ENCODE assay signal across 16 cellular contexts in genomic region chr13:109729031-109729870, GRCh38. TPM values are rescaled to one million over a fixed set of nuclear protein-coding genes. Genes with fewer than 3 reads are reported as not detected.
A peak's percentile ranks its signal among the peaks of the same experiment; 100 is the strongest.
DNase-seq lines count a peak whose midpoint lies in the region; ATAC-seq and TF ChIP-seq lines count a peak whose summit lies in the region.
"Had no signal": no experiment of that assay in that cellular context is flagged by ENCODE, and none has a peak within 500 bp of the region (broad histone marks: within the 10 kb centered on the region; RNA-seq: fewer than 3 reads in every experiment).

No MANE protein-coding gene starts in this region.

- H3K27me3 ChIP-seq in foreskin keratinocyte (no peaks in the 10 kb centered on the region), neutrophil (no peaks in the 10 kb centered on the region)
- H3K27me3 ChIP-seq: upper lobe of left lung had no signal

- peaks cover 6% of the 10 kb centered on the region for H3K9me3 Mint-ChIP-seq in HFFc6
- H3K9me3 Mint-ChIP-seq: activated naive CD8-positive, alpha-beta T cell treated with anti-CD3 and anti-CD28 coated beads for 36 hours had no signal

- H3K4me3 Mint-ChIP-seq in HFFc6 = no peak overlapping the region
- H3K4me3 Mint-ChIP-seq: activated naive CD8-positive, alpha-beta T cell treated with anti-CD3 and anti-CD28 coated beads for 36 hours had no signal

- peak overlapping the region; percentile 42 to 53 for H3K4me3 ChIP-seq in neutrophil (ENCODE audit: low read depth in 1 of 2, low read length in 1 of 2)
- H3K4me3 ChIP-seq: mucosa of descending colon, upper lobe of left lung had no signal

- no peaks in the 10 kb centered on the region for H3K36me3 ChIP-seq in neutrophil
- H3K36me3 ChIP-seq: upper lobe of left lung had no signal

- peaks cover 5% of the 10 kb centered on the region; the same call in 1 of the 2 replicates for H3K36me3 Mint-ChIP-seq in HFFc6 (ENCODE audit: low read depth)
- H3K36me3 Mint-ChIP-seq: activated naive CD8-positive, alpha-beta T cell treated with anti-CD3 and anti-CD28 coated beads for 36 hours had no signal

- H3K27ac ChIP-seq in foreskin keratinocyte (no peak overlapping the region), neutrophil (no peak overlapping the region)
- H3K27ac ChIP-seq: upper lobe of left lung had no signal

- peak; percentile 40; the same call in 2 of the 3 replicates for ATAC-seq in SK-N-SH treated with all-trans-retinoic acid at 6 μM for 48 hours
- ATAC-seq in foreskin keratinocyte = peak; percentile 67
- no peak for ATAC-seq in GM21390 (IDR thresholded peaks at IDR 0.05; ENCODE audit: unreplicated experiment)
- ATAC-seq: activated CD4-positive, CD25-positive, alpha-beta regulatory T cell treated with anti-CD3 and anti-CD28 coated beads, Interleukin-2, amount 50 U/mL, for 24 hours; mucosa of descending colon had no signal

- no peak for TF ChIP-seq CTCF in foreskin keratinocyte (conservative IDR thresholded peaks at IDR 0.05)
- TF ChIP-seq CTCF in neutrophil (IDR thresholded peaks at IDR 0.05) = no peak
- TF ChIP-seq CTCF in HFFc6 (IDR thresholded peaks at IDR 0.05) = no peak
- no peak for TF ChIP-seq CTCF in GM10266 (IDR thresholded peaks at IDR 0.05; ENCODE audit: control insufficient read depth, insufficient read depth, low read depth, missing control alignments)

- H3K27me3 Mint-ChIP-seq in HFFc6 (ENCODE audit: insufficient read depth) = peaks cover 31% of the 10 kb centered on the region

- DNase-seq in ELR (ENCODE audit: low read depth) = peak; percentile 25
- DNase-seq in foreskin keratinocyte = peak in 1 of 2 donors; percentile 36
- DNase-seq in NCI-H82 (lab: John Stamatoyannopoulos, UW) = no peak
- no peak for DNase-seq in HFFc6
- DNase-seq in GM10266 (ENCODE audit: extremely low spot score) = no peak
- DNase-seq: activated CD8-positive, alpha-beta memory T cell treated with anti-CD3 and anti-CD28 coated beads, Interleukin-2, amount 50 U/mL, for 48 hours; activated naive CD8-positive, alpha-beta T cell treated with anti-CD3 and anti-CD28 coated beads for 36 hours; DMS79; MM.1S; mucosa of descending colon; NCI-H2171; upper lobe of left lung had no signal

- H3K4me1 Mint-ChIP-seq in HFFc6 (ENCODE audit: low read depth) = peaks cover 17% of the 10 kb centered on the region; the same call in 1 of the 2 replicates
- H3K4me1 Mint-ChIP-seq: activated naive CD8-positive, alpha-beta T cell treated with anti-CD3 and anti-CD28 coated beads for 36 hours had no signal

- H3K4me1 ChIP-seq in foreskin keratinocyte (peaks cover 10% of the 10 kb centered on the region), neutrophil (ENCODE audit: control insufficient read depth in 1 of 2, insufficient read depth in 1 of 2, low read depth in 1 of 2, low read length in 1 of 2) (peaks cover 9 to 12% of the 10 kb centered on the region in 2 experiments)
- H3K4me1 ChIP-seq: upper lobe of left lung had no signal

- no peaks in the 10 kb centered on the region for H3K9me3 ChIP-seq in neutrophil
- H3K9me3 ChIP-seq: mucosa of descending colon, upper lobe of left lung had no signal

- no peak overlapping the region for H3K27ac Mint-ChIP-seq in HFFc6
- H3K27ac Mint-ChIP-seq: activated naive CD8-positive, alpha-beta T cell treated with anti-CD3 and anti-CD28 coated beads for 36 hours had no signal

TF ChIP-seq in SK-N-SH treated with all-trans-retinoic acid at 6 μM for 48 hours, 23 proteins besides CTCF, POLR2A, EP300 and RAD21:
- TF ChIP-seq BACH2 (CRISPR knock-in tag; IDR thresholded peaks at IDR 0.05; ENCODE audit: borderline replicate concordance) (no peak), CSRNP3 (CRISPR knock-in tag; IDR thresholded peaks at IDR 0.05) (no peak), TOX (CRISPR knock-in tag; IDR thresholded peaks at IDR 0.05; ENCODE audit: borderline replicate concordance) (no peak), TCF4 (CRISPR knock-in tag; IDR thresholded peaks at IDR 0.05; ENCODE audit: borderline replicate concordance) (0 out of 2 replicates have a peak, but pooled peaks have one; percentile 22), ARNTL (CRISPR knock-in tag; IDR thresholded peaks at IDR 0.05; ENCODE audit: borderline replicate concordance, low read depth) (no peak), SNAI2 (CRISPR knock-in tag; IDR thresholded peaks at IDR 0.05) (no peak)
- TF ChIP-seq, protein P1, sequence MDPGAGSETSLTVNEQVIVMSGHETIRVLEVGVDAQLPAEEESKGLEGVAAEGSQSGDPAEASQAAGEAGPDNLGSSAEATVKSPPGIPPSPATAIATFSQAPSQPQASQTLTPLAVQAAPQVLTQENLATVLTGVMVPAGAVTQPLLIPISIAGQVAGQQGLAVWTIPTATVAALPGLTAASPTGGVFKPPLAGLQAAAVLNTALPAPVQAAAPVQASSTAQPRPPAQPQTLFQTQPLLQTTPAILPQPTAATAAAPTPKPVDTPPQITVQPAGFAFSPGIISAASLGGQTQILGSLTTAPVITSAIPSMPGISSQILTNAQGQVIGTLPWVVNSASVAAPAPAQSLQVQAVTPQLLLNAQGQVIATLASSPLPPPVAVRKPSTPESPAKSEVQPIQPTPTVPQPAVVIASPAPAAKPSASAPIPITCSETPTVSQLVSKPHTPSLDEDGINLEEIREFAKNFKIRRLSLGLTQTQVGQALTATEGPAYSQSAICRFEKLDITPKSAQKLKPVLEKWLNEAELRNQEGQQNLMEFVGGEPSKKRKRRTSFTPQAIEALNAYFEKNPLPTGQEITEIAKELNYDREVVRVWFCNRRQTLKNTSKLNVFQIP (CRISPR knock-in tag; IDR thresholded peaks at IDR 0.05; ENCODE audit: borderline replicate concordance, low read depth) = no peak
- TF ChIP-seq, protein P2, sequence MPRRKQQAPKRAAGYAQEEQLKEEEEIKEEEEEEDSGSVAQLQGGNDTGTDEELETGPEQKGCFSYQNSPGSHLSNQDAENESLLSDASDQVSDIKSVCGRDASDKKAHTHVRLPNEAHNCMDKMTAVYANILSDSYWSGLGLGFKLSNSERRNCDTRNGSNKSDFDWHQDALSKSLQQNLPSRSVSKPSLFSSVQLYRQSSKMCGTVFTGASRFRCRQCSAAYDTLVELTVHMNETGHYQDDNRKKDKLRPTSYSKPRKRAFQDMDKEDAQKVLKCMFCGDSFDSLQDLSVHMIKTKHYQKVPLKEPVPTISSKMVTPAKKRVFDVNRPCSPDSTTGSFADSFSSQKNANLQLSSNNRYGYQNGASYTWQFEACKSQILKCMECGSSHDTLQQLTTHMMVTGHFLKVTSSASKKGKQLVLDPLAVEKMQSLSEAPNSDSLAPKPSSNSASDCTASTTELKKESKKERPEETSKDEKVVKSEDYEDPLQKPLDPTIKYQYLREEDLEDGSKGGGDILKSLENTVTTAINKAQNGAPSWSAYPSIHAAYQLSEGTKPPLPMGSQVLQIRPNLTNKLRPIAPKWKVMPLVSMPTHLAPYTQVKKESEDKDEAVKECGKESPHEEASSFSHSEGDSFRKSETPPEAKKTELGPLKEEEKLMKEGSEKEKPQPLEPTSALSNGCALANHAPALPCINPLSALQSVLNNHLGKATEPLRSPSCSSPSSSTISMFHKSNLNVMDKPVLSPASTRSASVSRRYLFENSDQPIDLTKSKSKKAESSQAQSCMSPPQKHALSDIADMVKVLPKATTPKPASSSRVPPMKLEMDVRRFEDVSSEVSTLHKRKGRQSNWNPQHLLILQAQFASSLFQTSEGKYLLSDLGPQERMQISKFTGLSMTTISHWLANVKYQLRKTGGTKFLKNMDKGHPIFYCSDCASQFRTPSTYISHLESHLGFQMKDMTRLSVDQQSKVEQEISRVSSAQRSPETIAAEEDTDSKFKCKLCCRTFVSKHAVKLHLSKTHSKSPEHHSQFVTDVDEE (CRISPR knock-in tag; IDR thresholded peaks at IDR 0.05) = no peak
- TF ChIP-seq, protein P3, sequence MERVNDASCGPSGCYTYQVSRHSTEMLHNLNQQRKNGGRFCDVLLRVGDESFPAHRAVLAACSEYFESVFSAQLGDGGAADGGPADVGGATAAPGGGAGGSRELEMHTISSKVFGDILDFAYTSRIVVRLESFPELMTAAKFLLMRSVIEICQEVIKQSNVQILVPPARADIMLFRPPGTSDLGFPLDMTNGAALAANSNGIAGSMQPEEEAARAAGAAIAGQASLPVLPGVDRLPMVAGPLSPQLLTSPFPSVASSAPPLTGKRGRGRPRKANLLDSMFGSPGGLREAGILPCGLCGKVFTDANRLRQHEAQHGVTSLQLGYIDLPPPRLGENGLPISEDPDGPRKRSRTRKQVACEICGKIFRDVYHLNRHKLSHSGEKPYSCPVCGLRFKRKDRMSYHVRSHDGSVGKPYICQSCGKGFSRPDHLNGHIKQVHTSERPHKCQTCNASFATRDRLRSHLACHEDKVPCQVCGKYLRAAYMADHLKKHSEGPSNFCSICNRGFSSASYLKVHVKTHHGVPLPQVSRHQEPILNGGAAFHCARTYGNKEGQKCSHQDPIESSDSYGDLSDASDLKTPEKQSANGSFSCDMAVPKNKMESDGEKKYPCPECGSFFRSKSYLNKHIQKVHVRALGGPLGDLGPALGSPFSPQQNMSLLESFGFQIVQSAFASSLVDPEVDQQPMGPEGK (CRISPR knock-in tag; IDR thresholded peaks at IDR 0.05; ENCODE audit: borderline replicate concordance) = no peak

RNA-seq across cellular contexts. Expression of gene IRS2, which starts 57.1 kb away (rescaled TPM):
- total RNA-seq in foreskin keratinocyte = 4.3 and 4.5 TPM in 2 replicates
- 2.0 and 2.1 TPM in 2 replicates for polyA plus RNA-seq in foreskin keratinocyte
- total RNA-seq in HFFc6 (2021; fragmentation: NEBNext Ultra II Directional; extraction: Animal tissue kit (Norgen Biotek cat#: 25700)) = 10 to 100 TPM in 1 of 6 experiments, 1 to 10 TPM in 5; 5.2 to 11.1 (median 5.5) TPM
